16 cellular contexts compared by ENCODE assay signal in the genomic region with DNA sequence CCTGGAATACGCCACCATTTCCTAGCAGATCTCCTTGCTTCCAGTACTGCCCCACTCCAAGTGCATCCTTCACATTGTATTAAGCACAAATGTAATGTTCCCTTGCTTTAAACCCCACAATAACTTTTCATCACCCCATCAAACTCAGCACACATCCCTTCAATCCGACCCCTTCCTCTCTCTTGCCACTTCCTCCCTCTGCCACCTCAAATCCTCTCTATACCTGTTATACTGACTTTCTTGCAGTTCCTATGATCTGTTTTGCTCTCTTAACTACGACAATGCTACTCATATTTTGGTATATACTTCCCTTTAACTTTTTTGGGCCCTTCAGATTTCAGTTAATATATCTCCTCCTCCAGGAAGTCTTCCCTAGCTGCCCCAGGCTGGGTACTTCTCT. TPM values are rescaled to one million over a fixed set of nuclear protein-coding genes. Genes with fewer than 3 reads are reported as not detected.
"Had no signal": no experiment of that assay in that cellular context is flagged by ENCODE, and none has a peak within 500 bp of the region (broad histone marks: within the 10 kb centered on the region; RNA-seq: fewer than 3 reads in every experiment).

No MANE protein-coding gene starts in this region.

- H3K4me1 ChIP-seq: ascending aorta, neural progenitor cell had no signal

- H2AFZ ChIP-seq: neural progenitor cell had no signal

- H3K4me1 Mint-ChIP-seq: endodermal cell, neural progenitor cell, WTC11 had no signal

- ATAC-seq: right lobe of liver, WTC11 had no signal

- H3K9me3 Mint-ChIP-seq: immature natural killer cell, neural progenitor cell had no signal

- H3K36me3 ChIP-seq: ovary had no signal

- H3K27me3 ChIP-seq: ascending aorta, dorsolateral prefrontal cortex, neural progenitor cell, ovary, right lobe of liver, suprapubic skin, upper lobe of left lung had no signal

- H3K27ac ChIP-seq: ascending aorta, dorsolateral prefrontal cortex, neural progenitor cell, ovary, right lobe of liver, suprapubic skin, upper lobe of left lung had no signal

- H3K4me3 Mint-ChIP-seq: endodermal cell, immature natural killer cell, neural progenitor cell, WTC11 had no signal

- H3K4me3 ChIP-seq: ascending aorta, dorsolateral prefrontal cortex, neural progenitor cell, ovary, right lobe of liver, smooth muscle cell, suprapubic skin, upper lobe of left lung had no signal

- DNase-seq: activated CD4-positive, alpha-beta T cell treated with anti-CD3 and anti-CD28 coated beads for 4 hours; activated CD8-positive, alpha-beta memory T cell treated with anti-CD3 and anti-CD28 coated beads for 24 hours; dorsolateral prefrontal cortex; endodermal cell; immature natural killer cell; ovary; right lobe of liver; stimulated activated CD4-positive, alpha-beta T cell treated with anti-CD3 and anti-CD28 coated beads, Interleukin-4, amount 100 ng/mL, for 4 hours; stimulated activated CD8-positive, alpha-beta memory T cell treated with anti-CD3 and anti-CD28 coated beads, Interleukin-4, amount 100 ng/mL, for 48 hours; stimulated activated naive CD4-positive, alpha-beta T cell treated with Interleukin-2 at 50 U/mL for 16 hours; upper lobe of left lung had no signal

- H3K27ac Mint-ChIP-seq: endodermal cell, neural progenitor cell, WTC11 had no signal

- H3K4me2 ChIP-seq: neural progenitor cell, smooth muscle cell had no signal

RNA-seq across cellular contexts. Expression of gene MAP6D1, which starts 45.2 kb away (rescaled TPM):
- total RNA-seq: ascending aorta had no signal
- polyA plus RNA-seq: immature natural killer cell had no signal
